Comparison of ENCODE assay signal across 1 cellular context in the genomic region with DNA sequence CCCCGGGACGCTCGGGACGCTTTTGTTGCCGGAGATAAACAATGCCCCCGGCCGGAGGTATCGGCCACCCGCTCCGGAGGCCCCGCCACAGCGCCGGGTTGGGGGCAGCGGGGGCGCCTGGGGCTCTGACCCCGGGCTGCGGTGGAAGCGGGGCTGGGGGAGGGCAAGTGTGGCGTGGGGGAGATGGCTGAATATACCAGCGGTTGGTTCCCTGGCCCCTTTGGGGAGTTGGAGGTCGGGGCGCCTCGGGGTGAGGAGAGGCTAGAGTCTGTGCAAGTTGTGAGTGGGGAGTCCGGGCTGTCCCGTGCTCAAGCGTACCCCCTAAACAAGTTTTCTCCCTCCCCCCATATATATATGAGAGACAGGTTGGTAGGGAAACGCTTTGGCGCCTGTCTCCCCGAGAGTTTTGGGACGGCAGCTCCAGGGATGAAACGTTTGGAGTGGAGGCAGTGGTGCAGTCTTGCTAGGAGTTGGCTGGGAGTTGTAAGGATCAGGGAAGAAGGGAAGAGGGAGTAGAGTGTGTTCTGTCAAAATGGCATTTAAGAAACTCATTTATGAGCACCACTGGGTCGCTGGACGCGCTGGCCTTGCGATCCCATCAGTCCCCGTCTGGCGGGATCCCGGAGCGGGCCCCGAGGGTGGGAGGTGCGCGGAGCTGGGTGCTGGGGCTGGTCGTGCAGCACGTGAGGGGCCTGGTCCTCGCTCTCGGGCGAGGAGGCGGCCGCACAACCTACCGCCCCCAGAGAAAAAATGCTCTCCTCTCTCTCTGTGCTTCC.
TF ChIP-seq lines count a peak whose summit lies in the region.

No MANE protein-coding gene starts in this region.

TF ChIP-seq in K562, 482 proteins besides CTCF, POLR2A, EP300 and RAD21 (continued from another document and continues in another):
- TF ChIP-seq, protein P1, sequence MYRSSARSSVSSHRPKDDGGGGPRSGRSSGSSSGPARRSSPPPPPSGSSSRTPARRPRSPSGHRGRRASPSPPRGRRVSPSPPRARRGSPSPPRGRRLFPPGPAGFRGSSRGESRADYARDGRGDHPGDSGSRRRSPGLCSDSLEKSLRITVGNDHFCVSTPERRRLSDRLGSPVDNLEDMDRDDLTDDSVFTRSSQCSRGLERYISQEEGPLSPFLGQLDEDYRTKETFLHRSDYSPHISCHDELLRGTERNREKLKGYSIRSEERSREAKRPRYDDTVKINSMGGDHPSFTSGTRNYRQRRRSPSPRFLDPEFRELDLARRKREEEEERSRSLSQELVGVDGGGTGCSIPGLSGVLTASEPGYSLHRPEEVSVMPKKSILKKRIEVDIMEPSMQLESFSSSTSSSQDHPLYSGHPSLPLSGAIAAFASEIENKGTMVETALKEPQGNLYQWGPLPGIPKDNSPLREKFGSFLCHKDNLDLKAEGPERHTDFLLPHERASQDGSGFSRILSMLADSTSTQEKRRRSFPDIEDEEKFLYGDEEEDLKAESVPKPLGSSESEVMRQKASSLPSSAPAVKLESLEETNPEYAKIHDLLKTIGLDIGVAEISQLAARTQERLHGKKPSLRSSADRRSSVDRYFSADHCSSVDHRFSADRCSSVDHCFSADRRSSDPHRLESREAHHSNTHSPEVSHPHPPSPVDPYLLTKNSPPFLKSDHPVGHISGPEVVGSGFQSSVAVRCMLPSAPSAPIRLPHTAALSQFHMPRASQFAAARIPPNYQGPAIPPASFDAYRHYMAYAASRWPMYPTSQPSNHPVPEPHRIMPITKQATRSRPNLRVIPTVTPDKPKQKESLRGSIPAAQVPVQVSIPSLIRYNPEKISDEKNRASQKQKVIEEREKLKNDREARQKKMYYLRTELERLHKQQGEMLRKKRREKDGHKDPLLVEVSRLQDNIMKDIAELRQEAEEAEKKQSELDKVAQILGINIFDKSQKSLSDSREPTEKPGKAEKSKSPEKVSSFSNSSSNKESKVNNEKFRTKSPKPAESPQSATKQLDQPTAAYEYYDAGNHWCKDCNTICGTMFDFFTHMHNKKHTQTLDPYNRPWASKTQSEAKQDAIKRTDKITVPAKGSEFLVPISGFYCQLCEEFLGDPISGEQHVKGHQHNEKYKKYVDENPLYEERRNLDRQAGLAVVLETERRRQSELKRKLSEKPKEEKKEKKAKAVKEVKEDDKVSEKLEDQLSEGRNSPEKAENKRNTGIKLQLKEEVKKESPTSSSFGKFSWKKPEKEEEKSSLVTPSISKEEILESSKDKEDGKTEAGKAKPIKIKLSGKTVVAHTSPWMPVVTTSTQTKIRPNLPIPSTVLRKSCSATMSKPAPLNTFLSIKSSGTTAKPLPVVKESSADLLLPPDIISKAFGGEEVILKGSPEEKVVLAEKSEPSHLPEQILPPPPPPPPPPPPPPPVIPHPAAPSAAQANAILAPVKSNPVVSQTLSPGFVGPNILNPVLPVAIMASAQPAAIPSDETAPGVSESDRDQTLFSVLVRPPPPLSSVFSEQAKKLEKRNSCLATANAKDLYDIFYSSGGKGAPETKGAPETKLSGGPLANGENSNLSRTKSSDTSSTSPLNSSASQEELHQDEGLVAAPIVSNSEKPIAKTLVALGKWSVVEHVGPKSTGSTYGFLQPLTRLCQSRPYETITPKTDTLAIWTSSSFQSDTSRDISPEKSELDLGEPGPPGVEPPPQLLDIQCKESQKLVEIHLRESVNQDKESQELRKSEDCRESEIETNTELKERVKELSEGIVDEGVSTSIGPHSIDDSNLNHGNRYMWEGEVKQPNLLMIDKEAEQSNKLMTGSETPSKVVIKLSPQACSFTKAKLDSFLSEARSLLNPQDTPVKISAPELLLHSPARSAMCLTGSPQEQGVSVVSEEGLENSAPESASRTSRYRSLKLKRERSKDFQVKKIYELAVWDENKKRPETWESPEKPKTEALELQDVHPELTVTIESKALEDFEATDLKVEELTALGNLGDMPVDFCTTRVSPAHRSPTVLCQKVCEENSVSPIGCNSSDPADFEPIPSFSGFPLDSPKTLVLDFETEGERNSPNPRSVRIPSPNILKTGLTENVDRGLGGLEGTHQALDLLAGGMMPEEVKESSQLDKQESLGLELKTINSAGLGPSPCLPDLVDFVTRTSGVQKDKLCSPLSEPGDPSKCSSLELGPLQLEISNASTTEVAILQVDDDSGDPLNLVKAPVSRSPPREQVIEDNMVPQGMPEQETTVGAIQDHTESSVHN (IDR thresholded peaks at IDR 0.05; ENCODE audit: borderline replicate concordance in 1 of 2, low read depth in 1 of 2), result no peak
- no peak for TF ChIP-seq ZNF184 (CRISPR knock-in tag; IDR thresholded peaks at IDR 0.05)
- peak; percentile 81 for TF ChIP-seq USF2 (CRISPR knock-in tag; IDR thresholded peaks at IDR 0.05)
- TF ChIP-seq POLR2AphosphoS5 (IDR thresholded peaks at IDR 0.05; ENCODE audit: control insufficient read depth, insufficient read depth, low read depth, low read length), result peak; percentile 48
- TF ChIP-seq FUS (optimal IDR thresholded peaks at IDR 0.05; ENCODE audit: low read depth, low read length), result no peak
- TF ChIP-seq RBBP5 (IDR thresholded peaks at IDR 0.05; ENCODE audit: borderline replicate concordance, insufficient read depth, low read length, poor library complexity, severe bottlenecking), result peak; percentile 22
- TF ChIP-seq POLR2G (IDR thresholded peaks at IDR 0.05; ENCODE audit: low read depth, low read length), result peak; percentile 70
- TF ChIP-seq SMC3 (conservative IDR thresholded peaks at IDR 0.05; ENCODE audit: insufficient read depth, low read depth, low read length), result no peak
- no peak for TF ChIP-seq SFPQ (IDR thresholded peaks at IDR 0.05; ENCODE audit: low read depth, low read length)
- no peak for TF ChIP-seq TAL1 (IDR thresholded peaks at IDR 0.05)
- TF ChIP-seq PTBP1 (IDR thresholded peaks at IDR 0.05; ENCODE audit: low read depth, low read length), result no peak
- no peak for TF ChIP-seq POU5F1 (IDR thresholded peaks at IDR 0.05; ENCODE audit: borderline replicate concordance, low read depth, low read length, partially characterized antibody)
- no peak for TF ChIP-seq ZSCAN32 (CRISPR knock-in tag; IDR thresholded peaks at IDR 0.05)
- TF ChIP-seq ZNF696 (CRISPR knock-in tag; conservative IDR thresholded peaks at IDR 0.05), result no peak
- peak; percentile 51 for TF ChIP-seq EGR1 (conservative IDR thresholded peaks at IDR 0.05)
- no peak for TF ChIP-seq NR2F6 (CRISPR knock-in tag; IDR thresholded peaks at IDR 0.05)
- TF ChIP-seq PYGO2 (tag; IDR thresholded peaks at IDR 0.05), result no peak
- TF ChIP-seq NR1H2 (CRISPR knock-in tag; IDR thresholded peaks at IDR 0.05), result no peak
- no peak for TF ChIP-seq KHSRP (IDR thresholded peaks at IDR 0.05)
- no peak for TF ChIP-seq ZNF41 (CRISPR knock-in tag; conservative IDR thresholded peaks at IDR 0.05)
- peak; percentile 13; the same call in 1 of the 2 replicates for TF ChIP-seq TOE1 (IDR thresholded peaks at IDR 0.05; ENCODE audit: borderline replicate concordance)
- no peak for TF ChIP-seq TOE1 (CRISPR knock-in tag; IDR thresholded peaks at IDR 0.05; ENCODE audit: borderline replicate concordance, low read depth)
- TF ChIP-seq STAT5A (IDR thresholded peaks at IDR 0.05; ENCODE audit: borderline replicate concordance, low read length), result 0 out of 2 replicates have a peak, but pooled peaks have one; percentile 9
- TF ChIP-seq, protein P2, sequence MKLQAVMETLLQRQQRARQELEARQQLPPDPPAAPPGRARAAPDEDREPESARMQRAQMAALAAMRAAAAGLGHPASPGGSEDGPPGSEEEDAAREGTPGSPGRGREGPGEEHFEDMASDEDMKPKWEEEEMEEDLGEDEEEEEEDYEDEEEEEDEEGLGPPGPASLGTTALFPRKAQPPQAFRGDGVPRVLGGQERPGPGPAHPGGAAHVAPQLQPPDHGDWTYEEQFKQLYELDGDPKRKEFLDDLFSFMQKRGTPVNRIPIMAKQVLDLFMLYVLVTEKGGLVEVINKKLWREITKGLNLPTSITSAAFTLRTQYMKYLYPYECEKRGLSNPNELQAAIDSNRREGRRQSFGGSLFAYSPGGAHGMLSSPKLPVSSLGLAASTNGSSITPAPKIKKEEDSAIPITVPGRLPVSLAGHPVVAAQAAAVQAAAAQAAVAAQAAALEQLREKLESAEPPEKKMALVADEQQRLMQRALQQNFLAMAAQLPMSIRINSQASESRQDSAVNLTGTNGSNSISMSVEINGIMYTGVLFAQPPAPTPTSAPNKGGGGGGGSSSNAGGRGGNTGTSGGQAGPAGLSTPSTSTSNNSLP (IDR thresholded peaks at IDR 0.05; ENCODE audit: borderline replicate concordance, low read depth, low read length), result no peak
- TF ChIP-seq, protein P3, sequence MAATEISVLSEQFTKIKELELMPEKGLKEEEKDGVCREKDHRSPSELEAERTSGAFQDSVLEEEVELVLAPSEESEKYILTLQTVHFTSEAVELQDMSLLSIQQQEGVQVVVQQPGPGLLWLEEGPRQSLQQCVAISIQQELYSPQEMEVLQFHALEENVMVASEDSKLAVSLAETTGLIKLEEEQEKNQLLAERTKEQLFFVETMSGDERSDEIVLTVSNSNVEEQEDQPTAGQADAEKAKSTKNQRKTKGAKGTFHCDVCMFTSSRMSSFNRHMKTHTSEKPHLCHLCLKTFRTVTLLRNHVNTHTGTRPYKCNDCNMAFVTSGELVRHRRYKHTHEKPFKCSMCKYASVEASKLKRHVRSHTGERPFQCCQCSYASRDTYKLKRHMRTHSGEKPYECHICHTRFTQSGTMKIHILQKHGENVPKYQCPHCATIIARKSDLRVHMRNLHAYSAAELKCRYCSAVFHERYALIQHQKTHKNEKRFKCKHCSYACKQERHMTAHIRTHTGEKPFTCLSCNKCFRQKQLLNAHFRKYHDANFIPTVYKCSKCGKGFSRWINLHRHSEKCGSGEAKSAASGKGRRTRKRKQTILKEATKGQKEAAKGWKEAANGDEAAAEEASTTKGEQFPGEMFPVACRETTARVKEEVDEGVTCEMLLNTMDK (IDR thresholded peaks at IDR 0.05; ENCODE audit: borderline replicate concordance, insufficient read depth, low read depth, low read length, poor library complexity, severe bottlenecking), result no peak
- TF ChIP-seq PTRF (tag; IDR thresholded peaks at IDR 0.05), result no peak
- no peak for TF ChIP-seq TEAD2 (tag; IDR thresholded peaks at IDR 0.05)
- TF ChIP-seq, protein P4, sequence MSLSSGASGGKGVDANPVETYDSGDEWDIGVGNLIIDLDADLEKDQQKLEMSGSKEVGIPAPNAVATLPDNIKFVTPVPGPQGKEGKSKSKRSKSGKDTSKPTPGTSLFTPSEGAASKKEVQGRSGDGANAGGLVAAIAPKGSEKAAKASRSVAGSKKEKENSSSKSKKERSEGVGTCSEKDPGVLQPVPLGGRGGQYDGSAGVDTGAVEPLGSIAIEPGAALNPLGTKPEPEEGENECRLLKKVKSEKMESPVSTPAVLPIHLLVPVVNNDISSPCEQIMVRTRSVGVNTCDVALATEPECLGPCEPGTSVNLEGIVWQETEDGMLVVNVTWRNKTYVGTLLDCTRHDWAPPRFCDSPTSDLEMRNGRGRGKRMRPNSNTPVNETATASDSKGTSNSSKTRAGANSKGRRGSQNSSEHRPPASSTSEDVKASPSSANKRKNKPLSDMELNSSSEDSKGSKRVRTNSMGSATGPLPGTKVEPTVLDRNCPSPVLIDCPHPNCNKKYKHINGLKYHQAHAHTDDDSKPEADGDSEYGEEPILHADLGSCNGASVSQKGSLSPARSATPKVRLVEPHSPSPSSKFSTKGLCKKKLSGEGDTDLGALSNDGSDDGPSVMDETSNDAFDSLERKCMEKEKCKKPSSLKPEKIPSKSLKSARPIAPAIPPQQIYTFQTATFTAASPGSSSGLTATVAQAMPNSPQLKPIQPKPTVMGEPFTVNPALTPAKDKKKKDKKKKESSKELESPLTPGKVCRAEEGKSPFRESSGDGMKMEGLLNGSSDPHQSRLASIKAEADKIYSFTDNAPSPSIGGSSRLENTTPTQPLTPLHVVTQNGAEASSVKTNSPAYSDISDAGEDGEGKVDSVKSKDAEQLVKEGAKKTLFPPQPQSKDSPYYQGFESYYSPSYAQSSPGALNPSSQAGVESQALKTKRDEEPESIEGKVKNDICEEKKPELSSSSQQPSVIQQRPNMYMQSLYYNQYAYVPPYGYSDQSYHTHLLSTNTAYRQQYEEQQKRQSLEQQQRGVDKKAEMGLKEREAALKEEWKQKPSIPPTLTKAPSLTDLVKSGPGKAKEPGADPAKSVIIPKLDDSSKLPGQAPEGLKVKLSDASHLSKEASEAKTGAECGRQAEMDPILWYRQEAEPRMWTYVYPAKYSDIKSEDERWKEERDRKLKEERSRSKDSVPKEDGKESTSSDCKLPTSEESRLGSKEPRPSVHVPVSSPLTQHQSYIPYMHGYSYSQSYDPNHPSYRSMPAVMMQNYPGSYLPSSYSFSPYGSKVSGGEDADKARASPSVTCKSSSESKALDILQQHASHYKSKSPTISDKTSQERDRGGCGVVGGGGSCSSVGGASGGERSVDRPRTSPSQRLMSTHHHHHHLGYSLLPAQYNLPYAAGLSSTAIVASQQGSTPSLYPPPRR (CRISPR knock-in tag; IDR thresholded peaks at IDR 0.05; ENCODE audit: borderline replicate concordance), result no peak
- TF ChIP-seq, protein P5, sequence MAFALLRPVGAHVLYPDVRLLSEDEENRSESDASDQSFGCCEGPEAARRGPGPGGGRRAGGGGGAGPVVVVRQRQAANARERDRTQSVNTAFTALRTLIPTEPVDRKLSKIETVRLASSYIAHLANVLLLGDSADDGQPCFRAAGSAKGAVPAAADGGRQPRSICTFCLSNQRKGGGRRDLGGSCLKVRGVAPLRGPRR (CRISPR knock-in tag; IDR thresholded peaks at IDR 0.05), result no peak
